Comparison of ENCODE assay signal across 15 cellular contexts in the genomic region with DNA sequence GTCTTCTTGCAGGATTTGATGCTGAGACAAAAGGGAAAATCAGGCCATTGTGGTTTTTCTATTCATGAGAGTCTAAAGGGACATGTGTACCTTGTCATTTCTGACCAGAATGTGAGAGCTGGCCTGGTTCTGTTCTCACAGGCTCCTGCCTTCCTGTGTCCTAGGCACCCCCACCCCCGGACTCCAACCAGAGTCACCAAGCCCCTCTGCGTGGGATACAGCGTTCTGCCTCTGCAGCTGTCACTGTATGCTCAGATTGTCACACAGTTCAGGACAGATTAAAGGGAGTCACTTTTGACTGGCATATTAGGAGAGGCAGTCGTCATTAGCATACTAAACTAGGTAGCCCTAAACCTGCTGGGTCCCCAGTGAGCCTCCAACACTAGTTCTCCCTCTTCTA.
"Had no signal": no experiment of that assay in that cellular context is flagged by ENCODE, and none has a peak within 500 bp of the region (broad histone marks: within the 10 kb centered on the region; RNA-seq: fewer than 3 reads in every experiment).

No MANE protein-coding gene starts in this region.

- H3K9me3 Mint-ChIP-seq: activated naive CD8-positive, alpha-beta T cell treated with anti-CD3 and anti-CD28 coated beads, Interleukin-2, amount 50 U/mL, for 24 hours; activated T-helper 1 cell treated with anti-CD3 and anti-CD28 coated beads, Interleukin-12 subunit alpha, Interleukin-12 subunit beta, Interleukin-2, Interleukin-4 antibody, amounts not matched to agents 30 ng/mL and 10 ng/mL and 1 ng/mL, durations not matched to agents 14 hours and 24 hours and 36 hours had no signal

- H3K36me3 ChIP-seq: ascending aorta, cardiac muscle cell, gastrocnemius medialis, sigmoid colon, suprapubic skin had no signal

- H3K4me1 ChIP-seq: ascending aorta, gastrocnemius medialis, psoas muscle, sigmoid colon, suprapubic skin had no signal

- H3K27ac ChIP-seq: ascending aorta, cardiac muscle cell, gastrocnemius medialis, psoas muscle, sigmoid colon, suprapubic skin had no signal

- H3K27ac Mint-ChIP-seq: activated naive CD8-positive, alpha-beta T cell treated with anti-CD3 and anti-CD28 coated beads, Interleukin-2, amount 50 U/mL, for 24 hours; activated T-helper 1 cell treated with anti-CD3 and anti-CD28 coated beads, Interleukin-12 subunit alpha, Interleukin-12 subunit beta, Interleukin-2, Interleukin-4 antibody, amounts not matched to agents 30 ng/mL and 10 ng/mL and 1 ng/mL, durations not matched to agents 14 hours and 24 hours and 36 hours; WTC11 had no signal

- DNase-seq: activated CD4-positive, alpha-beta T cell treated with anti-CD3 and anti-CD28 coated beads for 48 hours; activated naive CD4-positive, alpha-beta T cell; activated naive CD8-positive, alpha-beta T cell treated with anti-CD3 and anti-CD28 coated beads, Interleukin-2, amount 50 U/mL, for 24 hours; gastrocnemius medialis; kidney; nucleus accumbens; psoas muscle; sigmoid colon; stimulated activated CD4-positive, alpha-beta T cell treated with anti-CD3 and anti-CD28 coated beads, Interleukin-2, amount 100 ng/mL, for 48 hours; stimulated activated naive CD8-positive, alpha-beta T cell treated with anti-CD3 and anti-CD28 coated beads, Interleukin-15, Interleukin-2, amounts not matched to agents 100 U/mL and 50 U/mL, for 24 hours had no signal

- H3K9me3 ChIP-seq: ascending aorta, gastrocnemius medialis, psoas muscle, sigmoid colon, suprapubic skin had no signal

- H3K27me3 Mint-ChIP-seq: activated naive CD8-positive, alpha-beta T cell treated with anti-CD3 and anti-CD28 coated beads, Interleukin-2, amount 50 U/mL, for 24 hours had no signal

- H3K4me1 Mint-ChIP-seq: activated naive CD8-positive, alpha-beta T cell treated with anti-CD3 and anti-CD28 coated beads, Interleukin-2, amount 50 U/mL, for 24 hours; WTC11 had no signal

- H3K4me3 Mint-ChIP-seq: activated naive CD8-positive, alpha-beta T cell treated with anti-CD3 and anti-CD28 coated beads, Interleukin-2, amount 50 U/mL, for 24 hours; activated T-helper 1 cell treated with anti-CD3 and anti-CD28 coated beads, Interleukin-12 subunit alpha, Interleukin-12 subunit beta, Interleukin-2, Interleukin-4 antibody, amounts not matched to agents 30 ng/mL and 10 ng/mL and 1 ng/mL, durations not matched to agents 14 hours and 24 hours and 36 hours; WTC11 had no signal

- ATAC-seq: activated naive CD8-positive, alpha-beta T cell treated with anti-CD3 and anti-CD28 coated beads, Interleukin-2, amount 50 U/mL, for 24 hours; gastrocnemius medialis; psoas muscle; stimulated activated naive CD8-positive, alpha-beta T cell treated with anti-CD3 and anti-CD28 coated beads, Interleukin-15, Interleukin-2, amounts not matched to agents 100 U/mL and 50 U/mL, for 24 hours; WTC11 had no signal

- H3K27me3 ChIP-seq: ascending aorta, cardiac muscle cell, gastrocnemius medialis, sigmoid colon, suprapubic skin had no signal

- H3K4me3 ChIP-seq: ascending aorta, cardiac muscle cell, gastrocnemius medialis, psoas muscle, sigmoid colon, suprapubic skin had no signal
